8 cellular contexts compared by ENCODE assay signal in genomic region chr22:45672564-45673481, GRCh38. TPM values are rescaled to one million over a fixed set of nuclear protein-coding genes. Genes with fewer than 3 reads are reported as not detected.
DNase-seq lines count a peak whose midpoint lies in the region; ATAC-seq and TF ChIP-seq lines count a peak whose summit lies in the region.

No MANE protein-coding gene starts in this region.

- no peaks in the 10 kb centered on the region for H3K27me3 ChIP-seq in OCI-LY3 (ENCODE audit: low read depth, low read length)

- peak overlapping the region; percentile 99 for H3K4me2 ChIP-seq in OCI-LY3 (ENCODE audit: low read length)

- H3K4me1 Mint-ChIP-seq in effector memory CD8-positive, alpha-beta T cell (ENCODE audit: low read depth in 2 of 2), result peaks cover 31 to 35% of the 10 kb centered on the region in 2 donors
- H3K4me1 Mint-ChIP-seq in natural killer cell, result peaks cover 30 to 39% of the 10 kb centered on the region in 2 donors

- peak overlapping the region; percentile 98 for H3K4me3 ChIP-seq in OCI-LY3 (ENCODE audit: low read length)

- H3K79me2 ChIP-seq in OCI-LY3 (ENCODE audit: low read length), result peaks cover 61% of the 10 kb centered on the region

- peak overlapping the region; percentile 16; the same call in 1 of the 2 replicates for H3K27ac ChIP-seq in OCI-LY3 (ENCODE audit: low read length)

- DNase-seq in effector memory CD8-positive, alpha-beta T cell, result no peak
- DNase-seq in natural killer cell, result no peak
- no peak for DNase-seq in SIG-M5 (lab: John Stamatoyannopoulos, UW)
- no peak for DNase-seq in NCI-H510A treated with DMSO at 0.1 percent for 48 hours (lab: John Stamatoyannopoulos, UW)
- DNase-seq in activated CD4-positive, CD25-positive, alpha-beta regulatory T cell treated with anti-CD3 and anti-CD28 coated beads, Interleukin-2, amount 50 U/mL, for 72 hours, result no peak

- H3K4me1 ChIP-seq in OCI-LY3 (ENCODE audit: low read length), result peaks cover 17% of the 10 kb centered on the region

- peaks cover 3% of the 10 kb centered on the region for H3K36me3 ChIP-seq in OCI-LY3 (replicated peaks; ENCODE audit: low read depth, low read length)

- H3K27me3 Mint-ChIP-seq in effector memory CD8-positive, alpha-beta T cell, result peaks cover 0 to 1% of the 10 kb centered on the region in 2 donors
- no peaks in the 10 kb centered on the region for H3K27me3 Mint-ChIP-seq in natural killer cell (ENCODE audit: low read depth in 2 of 2)

- H3K27ac Mint-ChIP-seq in effector memory CD8-positive, alpha-beta T cell, result peak overlapping the region; percentile 92 to 95
- H3K27ac Mint-ChIP-seq in natural killer cell, result peak overlapping the region; percentile 79 to 94

- no peaks in the 10 kb centered on the region for H3K9me3 Mint-ChIP-seq in effector memory CD8-positive, alpha-beta T cell
- H3K9me3 Mint-ChIP-seq in natural killer cell, result no peaks in the 10 kb centered on the region

- peak overlapping the region; percentile 87 to 91 for H3K4me3 Mint-ChIP-seq in effector memory CD8-positive, alpha-beta T cell
- peak overlapping the region; percentile 87 for H3K4me3 Mint-ChIP-seq in natural killer cell

- H3K9ac ChIP-seq in OCI-LY3 (ENCODE audit: low read length), result peak overlapping the region; percentile 94

- ATAC-seq in GM18867 (IDR thresholded peaks at IDR 0.05; ENCODE audit: unreplicated experiment) (peak; percentile 13), natural killer cell (peak in 2 of 3 donors; percentile 1 to 8), GM18519 (IDR thresholded peaks at IDR 0.05; ENCODE audit: low FRiP score, unreplicated experiment) (no peak)
- no peak for ATAC-seq in effector memory CD8-positive, alpha-beta T cell (replicated peaks)

- TF ChIP-seq CTCF in OCI-LY3 (IDR thresholded peaks at IDR 0.05; ENCODE audit: low read depth, low read length) (no peak), natural killer cell (IDR thresholded peaks at IDR 0.05) (no peak)

- peaks cover 7% of the 10 kb centered on the region for H3K36me3 Mint-ChIP-seq in effector memory CD8-positive, alpha-beta T cell (ENCODE audit: insufficient read depth)
- H3K36me3 Mint-ChIP-seq in natural killer cell, result no peaks in the 10 kb centered on the region

- peak overlapping the region; percentile 15; the same call in 1 of the 2 replicates for H2AFZ ChIP-seq in OCI-LY3 (ENCODE audit: low read depth, low read length)

- intact Hi-C loops in natural killer cell (cut with micrococcal nuclease), result no loop called here

- H4K20me1 ChIP-seq in OCI-LY3 (ENCODE audit: insufficient read depth, low read length), result peaks cover 36% of the 10 kb centered on the region

- H3K9me3 ChIP-seq in OCI-LY3 (ENCODE audit: insufficient read depth, low read length), result no peaks in the 10 kb centered on the region

RNA-seq across cellular contexts. Expression of gene ATXN10, which starts 1.2 kb away (rescaled TPM):
- 10 to 100 TPM; 79.3 to 90.5 (median 88.8) TPM for total RNA-seq in natural killer cell

Comparison
In these comparisons a context has a peak if more than half of its experiments do, and no peak if none do; other contexts are left out.
1. ATAC-seq: peak in GM18867 (single experiment) and natural killer cell (2 of 3); none in effector memory CD8-positive, alpha-beta T cell (single experiment) and GM18519 (single experiment).